Comparison of ENCODE assay signal across 29 cellular contexts in the genomic region with DNA sequence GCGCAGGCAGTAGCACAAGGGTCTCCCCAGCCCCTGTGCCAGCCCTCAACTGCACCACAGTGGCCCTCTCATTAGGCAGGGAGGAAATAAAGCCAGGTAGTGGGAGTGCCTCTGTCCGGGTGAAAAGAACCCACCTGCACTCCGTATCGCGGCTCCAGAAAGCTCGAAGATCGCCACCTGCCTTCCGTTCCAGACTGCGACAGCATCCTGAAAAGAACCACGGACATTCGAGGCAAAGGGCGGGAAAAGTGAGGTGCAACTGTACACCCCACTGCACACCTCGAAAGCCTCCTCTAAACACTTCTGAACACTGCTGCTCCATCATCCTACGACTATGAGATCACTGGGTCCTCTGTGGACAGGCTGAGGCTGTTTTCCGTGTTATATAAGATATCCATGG. TPM values are rescaled to one million over a fixed set of nuclear protein-coding genes. Genes with fewer than 3 reads are reported as not detected.
"Had no signal": no experiment of that assay in that cellular context is flagged by ENCODE, and none has a peak within 500 bp of the region (broad histone marks: within the 10 kb centered on the region; RNA-seq: fewer than 3 reads in every experiment).

No MANE protein-coding gene starts in this region.

- H3K4me3 ChIP-seq: adrenal gland, left ventricle myocardium inferior, lung, mucosa of descending colon, ovary, skin epidermis, thoracic aorta, uterus had no signal

- H3K4me3 Mint-ChIP-seq: activated naive CD8-positive, alpha-beta T cell treated with anti-CD3 and anti-CD28 coated beads for 36 hours; natural killer cell treated with Interleukin-12 subunit alpha and Interleukin-12 subunit beta and Interleukin-15 and Interleukin-18, amount 100 ng/mL, for 72 hours; T-helper 2 cell treated with Interferon-gamma antibody and Interleukin-4, amounts not matched to agents 5 μg/mL and 100 μg/mL, for 36 hours; type B pancreatic cell had no signal

- H3K27me3 ChIP-seq: adrenal gland, ovary, uterus had no signal

- H3K9me3 ChIP-seq: adrenal gland, left ventricle myocardium inferior, mucosa of descending colon, ovary, thoracic aorta, uterus had no signal

- H3K27ac ChIP-seq: adrenal gland, left ventricle myocardium inferior, ovary, skin epidermis, thoracic aorta, uterus had no signal

- H3K9me3 Mint-ChIP-seq: activated naive CD8-positive, alpha-beta T cell treated with anti-CD3 and anti-CD28 coated beads for 36 hours; natural killer cell treated with Interleukin-12 subunit alpha and Interleukin-12 subunit beta and Interleukin-15 and Interleukin-18, amount 100 ng/mL, for 72 hours; T-helper 2 cell treated with Interferon-gamma antibody and Interleukin-4, amounts not matched to agents 5 μg/mL and 100 μg/mL, for 36 hours; type B pancreatic cell had no signal

- H3K27me3 Mint-ChIP-seq: activated naive CD8-positive, alpha-beta T cell treated with anti-CD3 and anti-CD28 coated beads for 36 hours; natural killer cell treated with Interleukin-12 subunit alpha and Interleukin-12 subunit beta and Interleukin-15 and Interleukin-18, amount 100 ng/mL, for 72 hours; progenitor cell of endocrine pancreas; type B pancreatic cell had no signal

- DNase-seq: activated CD4-positive, alpha-beta T cell treated with anti-CD3 and anti-CD28 coated beads for 48 hours; activated CD4-positive, alpha-beta T cell treated with anti-CD3 and anti-CD28 coated beads, Interleukin-2, amount 50 U/mL, for 48 hours; activated CD8-positive, alpha-beta memory T cell treated with anti-CD3 and anti-CD28 coated beads for 24 hours; activated effector memory CD4-positive, alpha-beta T cell treated with Interleukin-2 at 50 U/mL for 16 hours; activated naive CD4-positive, alpha-beta T cell treated with Interleukin-2 at 50 U/mL for 16 hours; activated naive CD8-positive, alpha-beta T cell treated with anti-CD3 and anti-CD28 coated beads for 36 hours; adrenal gland; caudate nucleus; foreskin melanocyte; islet precursor cell; left ventricle myocardium inferior; mesendoderm; mucosa of descending colon; ovary; stimulated activated CD4-positive, alpha-beta T cell treated with anti-CD3 and anti-CD28 coated beads, Interleukin-12 subunit alpha, Interleukin-12 subunit beta, amount 100 ng/mL, for 4 hours; stimulated activated CD4-positive, alpha-beta T cell treated with anti-CD3 and anti-CD28 coated beads, Interleukin-4, amount 100 ng/mL, for 1 hour; stimulated activated naive CD8-positive, alpha-beta T cell treated with anti-CD3 and anti-CD28 coated beads, Interleukin-15, Interleukin-2, amounts not matched to agents 100 U/mL and 50 U/mL, for 24 hours; uterus had no signal

- H3K36me3 Mint-ChIP-seq: natural killer cell treated with Interleukin-12 subunit alpha and Interleukin-12 subunit beta and Interleukin-15 and Interleukin-18, amount 100 ng/mL, for 72 hours had no signal

- FAIRE-seq: astrocyte had no signal

- H3K27ac Mint-ChIP-seq: activated naive CD8-positive, alpha-beta T cell treated with anti-CD3 and anti-CD28 coated beads for 36 hours; natural killer cell treated with Interleukin-12 subunit alpha and Interleukin-12 subunit beta and Interleukin-15 and Interleukin-18, amount 100 ng/mL, for 72 hours; progenitor cell of endocrine pancreas; T-helper 2 cell treated with Interferon-gamma antibody and Interleukin-4, amounts not matched to agents 5 μg/mL and 100 μg/mL, for 36 hours; type B pancreatic cell had no signal

- ATAC-seq: activated CD4-positive, CD25-positive, alpha-beta regulatory T cell treated with anti-CD3 and anti-CD28 coated beads, Interleukin-2, amount 50 U/mL, for 24 hours; esophagus mucosa; mucosa of descending colon; natural killer cell treated with Interleukin-12 subunit alpha and Interleukin-12 subunit beta and Interleukin-15 and Interleukin-18, amount 100 ng/mL, for 72 hours; sciatic nerve; stimulated activated naive CD8-positive, alpha-beta T cell treated with anti-CD3 and anti-CD28 coated beads, Interleukin-15, Interleukin-2, amounts not matched to agents 100 U/mL and 50 U/mL, for 24 hours had no signal

- H3K4me1 ChIP-seq: adrenal gland, left ventricle myocardium inferior, uterus had no signal

- H3K36me3 ChIP-seq: ovary, uterus had no signal

- H3K4me1 Mint-ChIP-seq: activated naive CD8-positive, alpha-beta T cell treated with anti-CD3 and anti-CD28 coated beads for 36 hours had no signal

RNA-seq across cellular contexts. Expression of a gene that starts 49.7 kb away (rescaled TPM):
- total RNA-seq: astrocyte, progenitor cell of endocrine pancreas had no signal
